10 cellular contexts compared by ENCODE assay signal in the genomic region with DNA sequence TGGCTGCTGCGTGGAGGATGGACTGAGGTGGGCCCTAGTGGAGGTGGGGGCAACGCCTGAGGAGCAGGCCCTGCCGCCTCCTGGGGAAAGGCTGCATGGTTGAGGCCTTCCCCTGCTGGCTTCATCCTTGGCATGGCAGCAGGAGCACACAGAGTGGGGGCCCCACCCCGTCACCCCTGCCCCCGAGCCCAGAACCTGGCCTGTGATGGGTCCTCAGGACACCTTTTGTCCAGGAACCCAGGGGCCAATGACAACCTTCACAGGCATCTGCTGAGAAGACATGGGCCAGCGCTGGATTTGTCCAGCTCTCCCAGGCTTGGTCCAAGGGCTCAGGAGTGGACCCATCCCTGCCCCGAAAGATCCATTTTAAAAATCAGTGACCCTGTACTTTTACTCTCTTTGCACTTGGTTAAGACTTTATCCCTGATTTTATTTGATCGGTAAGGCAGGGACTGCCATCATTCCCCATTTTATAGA. TPM values are rescaled to one million over a fixed set of nuclear protein-coding genes. Genes with fewer than 3 reads are reported as not detected.
DNase-seq lines count a peak whose midpoint lies in the region; ATAC-seq and TF ChIP-seq lines count a peak whose summit lies in the region.
"Had no signal": no experiment of that assay in that cellular context is flagged by ENCODE, and none has a peak within 500 bp of the region (broad histone marks: within the 10 kb centered on the region; RNA-seq: fewer than 3 reads in every experiment).

No MANE protein-coding gene starts in this region.

- DNase-seq in activated naive CD4-positive, alpha-beta T cell treated with Interleukin-2 at 50 U/mL for 16 hours = no peak
- DNase-seq in lower lobe of right lung (peak; percentile 39), tibial artery (no peak), DMS79 (lab: John Stamatoyannopoulos, UW) (no peak)
- DNase-seq: NCI-H1417, SK-N-SH had no signal

- ATAC-seq in lower lobe of right lung = no peak
- ATAC-seq in GM19452 (IDR thresholded peaks at IDR 0.05; ENCODE audit: unreplicated experiment) = no peak
- ATAC-seq in HG03520 (IDR thresholded peaks at IDR 0.05; ENCODE audit: unreplicated experiment) = no peak

- H3K4me1 ChIP-seq in lower lobe of right lung (peaks cover 30% of the 10 kb centered on the region), tibial artery (peaks cover 0 to 33% (median 26%) of the 10 kb centered on the region in 4 donors)

- no peaks in the 10 kb centered on the region for H3K27me3 ChIP-seq in lower lobe of right lung (ENCODE audit: low read depth)
- H3K27me3 ChIP-seq in tibial artery = no peaks in the 10 kb centered on the region

- H3K4me3 ChIP-seq in lower lobe of right lung (peak overlapping the region; percentile 53), tibial artery (peak overlapping the region; percentile 34 to 51)

- peaks cover 10% of the 10 kb centered on the region for H3K36me3 Mint-ChIP-seq in activated naive CD4-positive, alpha-beta T cell treated with anti-CD3 and anti-CD28 coated beads, Interleukin-2, amount 50 U/mL, for 24 hours

- H3K27ac ChIP-seq in angular gyrus (ENCODE audit: low read depth, low read length) (peak overlapping the region; percentile 8), lower lobe of right lung (peak overlapping the region; percentile 89), tibial artery (peak overlapping the region; percentile 86 to 98)

- no peak for TF ChIP-seq CTCF in lower lobe of right lung (IDR thresholded peaks at IDR 0.05)
- no peak for TF ChIP-seq CTCF in tibial artery (IDR thresholded peaks at IDR 0.05)

- H3K4me3 Mint-ChIP-seq in activated naive CD4-positive, alpha-beta T cell treated with anti-CD3 and anti-CD28 coated beads, Interleukin-2, amount 50 U/mL, for 24 hours = peak overlapping the region; percentile 36

- H3K9me3 ChIP-seq in lower lobe of right lung = no peaks in the 10 kb centered on the region
- no peaks in the 10 kb centered on the region for H3K9me3 ChIP-seq in tibial artery
- H3K9me3 ChIP-seq: SK-N-SH had no signal

- peaks cover 36% of the 10 kb centered on the region for H3K4me1 Mint-ChIP-seq in activated naive CD4-positive, alpha-beta T cell treated with anti-CD3 and anti-CD28 coated beads, Interleukin-2, amount 50 U/mL, for 24 hours

- H3K36me3 ChIP-seq in lower lobe of right lung = peaks cover 33% of the 10 kb centered on the region
- H3K36me3 ChIP-seq in tibial artery = peaks cover 19 to 41% (median 34%) of the 10 kb centered on the region in 3 donors

- no peaks in the 10 kb centered on the region for H3K9me3 Mint-ChIP-seq in activated naive CD4-positive, alpha-beta T cell treated with anti-CD3 and anti-CD28 coated beads, Interleukin-2, amount 50 U/mL, for 24 hours

- intact Hi-C loops in lower lobe of right lung (cut with DNase I) (no loop called here), tibial artery (cut with DNase I; ENCODE audit: low total_unique reads) (no loop called here)

- no peaks in the 10 kb centered on the region for H3K27me3 Mint-ChIP-seq in activated naive CD4-positive, alpha-beta T cell treated with anti-CD3 and anti-CD28 coated beads, Interleukin-2, amount 50 U/mL, for 24 hours

- H3K27ac Mint-ChIP-seq in activated naive CD4-positive, alpha-beta T cell treated with anti-CD3 and anti-CD28 coated beads, Interleukin-2, amount 50 U/mL, for 24 hours = peak overlapping the region; percentile 41

RNA-seq across cellular contexts. Expression of a gene that starts 0.6 kb away (rescaled TPM):
- 10.4 TPM for total RNA-seq in lower lobe of right lung

RNA-seq across cellular contexts. Expression of a gene that starts 14.0 kb away (rescaled TPM):
- total RNA-seq in lower lobe of right lung = 26.2 TPM

RNA-seq across cellular contexts. Expression of a gene that starts 25.6 kb away (rescaled TPM):
- total RNA-seq in lower lobe of right lung = 54.6 TPM

RNA-seq across cellular contexts. Expression of a gene that starts 54.8 kb away (rescaled TPM):
- total RNA-seq in lower lobe of right lung = not detected

Comparison
In these comparisons a context has a peak if more than half of its experiments do, and no peak if none do; other contexts are left out.
1. H3K27ac ChIP-seq: peak in every context shown above with its lines; median percentile 92 in tibial artery; 89 in lower lobe of right lung; 8 in angular gyrus.